ENCODE assay signal across 8 cellular contexts in the genomic region with DNA sequence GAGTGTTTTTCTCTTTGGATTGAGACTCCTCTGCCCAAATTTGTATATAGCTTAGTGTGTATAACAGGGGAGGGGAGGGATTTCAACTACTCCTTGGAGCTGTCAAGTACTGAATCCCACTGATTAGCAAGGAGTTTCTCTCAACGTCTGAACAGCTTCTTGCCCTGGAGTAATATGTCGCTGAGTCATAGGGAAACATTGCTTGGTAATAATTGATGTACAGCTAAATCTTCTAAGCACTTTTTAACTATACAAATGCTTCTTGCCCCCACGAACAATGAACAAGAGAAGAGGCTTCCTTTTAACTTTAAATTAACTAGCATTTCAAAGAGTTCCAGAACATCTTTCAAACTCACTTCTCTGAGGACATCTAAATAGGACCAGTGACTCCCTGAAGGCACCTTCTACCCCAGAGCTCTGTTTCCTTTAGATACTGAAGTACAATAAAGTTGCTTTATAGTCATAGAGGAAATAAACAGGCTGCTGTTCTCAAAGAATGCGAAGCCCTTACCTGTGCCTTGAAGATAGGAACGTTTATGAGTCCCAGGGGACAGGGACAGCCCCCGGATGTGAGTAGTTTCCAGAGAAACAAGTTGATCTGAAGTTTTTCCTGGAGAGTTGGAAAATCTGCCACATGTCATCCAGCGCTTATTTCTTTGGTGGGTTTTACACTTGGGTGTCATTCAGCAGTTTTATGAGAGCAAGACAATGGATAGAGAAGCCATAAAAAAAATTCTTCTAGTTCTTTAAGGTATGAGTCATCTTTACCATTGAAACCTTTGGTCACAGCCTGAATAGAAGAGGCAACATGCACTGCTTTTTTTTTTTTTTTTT.
DNase-seq lines count a peak whose midpoint lies in the region; ATAC-seq and TF ChIP-seq lines count a peak whose summit lies in the region.

No MANE protein-coding gene starts in this region.

- ATAC-seq in HG02763 (IDR thresholded peaks at IDR 0.05; ENCODE audit: unreplicated experiment) = peak; percentile 37
- peak; percentile 85 for ATAC-seq in SK-N-SH treated with all-trans-retinoic acid at 6 μM for 48 hours
- ATAC-seq in right cardiac atrium = no peak

- no peaks in the 10 kb centered on the region for H3K27me3 ChIP-seq in right cardiac atrium (ENCODE audit: control insufficient read depth, insufficient read depth)

- WGBS in right cardiac atrium = 46% methylated on average over 7 of the region's 7 CpGs

- no peak overlapping the region for H3K4me3 ChIP-seq in right cardiac atrium (ENCODE audit: low read length)

- DNase-seq in EH (ENCODE audit: low read depth) (peak; percentile 88), iPS-NIHi11 (ENCODE audit: low spot score) (peak; percentile 47), NCI-H2171 (lab: John Stamatoyannopoulos, UW) (no peak), NCI-H1092 (lab: John Stamatoyannopoulos, UW) (no peak), germinal center (ENCODE audit: low spot score) (no peak), right cardiac atrium (no peak)

- intact Hi-C loops in right cardiac atrium (cut with DNase I) = no loop called here

- H3K4me1 ChIP-seq in right cardiac atrium (ENCODE audit: control insufficient read depth, insufficient read depth, low read length) = peaks cover 6% of the 10 kb centered on the region

- H3K27ac ChIP-seq in right cardiac atrium (ENCODE audit: low read length) = no peak overlapping the region

- no peaks in the 10 kb centered on the region for H3K9me3 ChIP-seq in right cardiac atrium (ENCODE audit: control insufficient read depth, low read length)

TF ChIP-seq in SK-N-SH treated with all-trans-retinoic acid at 6 μM for 48 hours, 23 proteins besides CTCF, POLR2A, EP300 and RAD21:
- TF ChIP-seq BACH2 (CRISPR knock-in tag; IDR thresholded peaks at IDR 0.05; ENCODE audit: borderline replicate concordance) = no peak
- TF ChIP-seq, protein P1, sequence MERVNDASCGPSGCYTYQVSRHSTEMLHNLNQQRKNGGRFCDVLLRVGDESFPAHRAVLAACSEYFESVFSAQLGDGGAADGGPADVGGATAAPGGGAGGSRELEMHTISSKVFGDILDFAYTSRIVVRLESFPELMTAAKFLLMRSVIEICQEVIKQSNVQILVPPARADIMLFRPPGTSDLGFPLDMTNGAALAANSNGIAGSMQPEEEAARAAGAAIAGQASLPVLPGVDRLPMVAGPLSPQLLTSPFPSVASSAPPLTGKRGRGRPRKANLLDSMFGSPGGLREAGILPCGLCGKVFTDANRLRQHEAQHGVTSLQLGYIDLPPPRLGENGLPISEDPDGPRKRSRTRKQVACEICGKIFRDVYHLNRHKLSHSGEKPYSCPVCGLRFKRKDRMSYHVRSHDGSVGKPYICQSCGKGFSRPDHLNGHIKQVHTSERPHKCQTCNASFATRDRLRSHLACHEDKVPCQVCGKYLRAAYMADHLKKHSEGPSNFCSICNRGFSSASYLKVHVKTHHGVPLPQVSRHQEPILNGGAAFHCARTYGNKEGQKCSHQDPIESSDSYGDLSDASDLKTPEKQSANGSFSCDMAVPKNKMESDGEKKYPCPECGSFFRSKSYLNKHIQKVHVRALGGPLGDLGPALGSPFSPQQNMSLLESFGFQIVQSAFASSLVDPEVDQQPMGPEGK (CRISPR knock-in tag; IDR thresholded peaks at IDR 0.05; ENCODE audit: borderline replicate concordance) = no peak
- TF ChIP-seq ESRRG (CRISPR knock-in tag; IDR thresholded peaks at IDR 0.05) = no peak
- TF ChIP-seq SNAI2 (CRISPR knock-in tag; IDR thresholded peaks at IDR 0.05) = no peak
- TF ChIP-seq, protein P2, sequence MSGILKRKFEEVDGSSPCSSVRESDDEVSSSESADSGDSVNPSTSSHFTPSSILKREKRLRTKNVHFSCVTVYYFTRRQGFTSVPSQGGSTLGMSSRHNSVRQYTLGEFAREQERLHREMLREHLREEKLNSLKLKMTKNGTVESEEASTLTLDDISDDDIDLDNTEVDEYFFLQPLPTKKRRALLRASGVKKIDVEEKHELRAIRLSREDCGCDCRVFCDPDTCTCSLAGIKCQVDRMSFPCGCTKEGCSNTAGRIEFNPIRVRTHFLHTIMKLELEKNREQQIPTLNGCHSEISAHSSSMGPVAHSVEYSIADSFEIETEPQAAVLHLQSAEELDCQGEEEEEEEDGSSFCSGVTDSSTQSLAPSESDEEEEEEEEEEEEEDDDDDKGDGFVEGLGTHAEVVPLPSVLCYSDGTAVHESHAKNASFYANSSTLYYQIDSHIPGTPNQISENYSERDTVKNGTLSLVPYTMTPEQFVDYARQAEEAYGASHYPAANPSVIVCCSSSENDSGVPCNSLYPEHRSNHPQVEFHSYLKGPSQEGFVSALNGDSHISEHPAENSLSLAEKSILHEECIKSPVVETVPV (CRISPR knock-in tag; IDR thresholded peaks at IDR 0.05) = no peak
- no peak for TF ChIP-seq ZC3H10 (CRISPR knock-in tag; IDR thresholded peaks at IDR 0.05)
- TF ChIP-seq TOX (CRISPR knock-in tag; IDR thresholded peaks at IDR 0.05; ENCODE audit: borderline replicate concordance) = no peak
- TF ChIP-seq ZFP3 (CRISPR knock-in tag; IDR thresholded peaks at IDR 0.05) = no peak
- TF ChIP-seq ZNF8 (CRISPR knock-in tag; IDR thresholded peaks at IDR 0.05) = no peak
- TF ChIP-seq RARB (CRISPR knock-in tag; IDR thresholded peaks at IDR 0.05) = no peak
- no peak for TF ChIP-seq ARNTL (CRISPR knock-in tag; IDR thresholded peaks at IDR 0.05; ENCODE audit: borderline replicate concordance, low read depth)
- TF ChIP-seq ZNF70 (CRISPR knock-in tag; IDR thresholded peaks at IDR 0.05) = no peak
- no peak for TF ChIP-seq OSR1 (CRISPR knock-in tag; IDR thresholded peaks at IDR 0.05)
- TF ChIP-seq, protein P3, sequence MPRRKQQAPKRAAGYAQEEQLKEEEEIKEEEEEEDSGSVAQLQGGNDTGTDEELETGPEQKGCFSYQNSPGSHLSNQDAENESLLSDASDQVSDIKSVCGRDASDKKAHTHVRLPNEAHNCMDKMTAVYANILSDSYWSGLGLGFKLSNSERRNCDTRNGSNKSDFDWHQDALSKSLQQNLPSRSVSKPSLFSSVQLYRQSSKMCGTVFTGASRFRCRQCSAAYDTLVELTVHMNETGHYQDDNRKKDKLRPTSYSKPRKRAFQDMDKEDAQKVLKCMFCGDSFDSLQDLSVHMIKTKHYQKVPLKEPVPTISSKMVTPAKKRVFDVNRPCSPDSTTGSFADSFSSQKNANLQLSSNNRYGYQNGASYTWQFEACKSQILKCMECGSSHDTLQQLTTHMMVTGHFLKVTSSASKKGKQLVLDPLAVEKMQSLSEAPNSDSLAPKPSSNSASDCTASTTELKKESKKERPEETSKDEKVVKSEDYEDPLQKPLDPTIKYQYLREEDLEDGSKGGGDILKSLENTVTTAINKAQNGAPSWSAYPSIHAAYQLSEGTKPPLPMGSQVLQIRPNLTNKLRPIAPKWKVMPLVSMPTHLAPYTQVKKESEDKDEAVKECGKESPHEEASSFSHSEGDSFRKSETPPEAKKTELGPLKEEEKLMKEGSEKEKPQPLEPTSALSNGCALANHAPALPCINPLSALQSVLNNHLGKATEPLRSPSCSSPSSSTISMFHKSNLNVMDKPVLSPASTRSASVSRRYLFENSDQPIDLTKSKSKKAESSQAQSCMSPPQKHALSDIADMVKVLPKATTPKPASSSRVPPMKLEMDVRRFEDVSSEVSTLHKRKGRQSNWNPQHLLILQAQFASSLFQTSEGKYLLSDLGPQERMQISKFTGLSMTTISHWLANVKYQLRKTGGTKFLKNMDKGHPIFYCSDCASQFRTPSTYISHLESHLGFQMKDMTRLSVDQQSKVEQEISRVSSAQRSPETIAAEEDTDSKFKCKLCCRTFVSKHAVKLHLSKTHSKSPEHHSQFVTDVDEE (CRISPR knock-in tag; IDR thresholded peaks at IDR 0.05) = no peak
- no peak for TF ChIP-seq ZFP30 (CRISPR knock-in tag; IDR thresholded peaks at IDR 0.05)
- no peak for TF ChIP-seq ZNF565 (CRISPR knock-in tag; conservative IDR thresholded peaks at IDR 0.05; ENCODE audit: low read depth)
- no peak for TF ChIP-seq ISL1 (CRISPR knock-in tag; IDR thresholded peaks at IDR 0.05)

Comparison
In these comparisons a context has a peak if more than half of its experiments do, and no peak if none do; other contexts are left out.
1. DNase-seq: peak in EH (single experiment) and iPS-NIHi11 (single experiment); none in NCI-H2171 (single experiment), NCI-H1092 (single experiment), germinal center (single experiment) and right cardiac atrium (0 of 3).
2. ATAC-seq: peak in HG02763 (single experiment) and SK-N-SH treated with all-trans-retinoic acid at 6 μM for 48 hours (single experiment); none in right cardiac atrium (0 of 2).